Comparison of ENCODE assay signal across 8 cellular contexts in the genomic region with DNA sequence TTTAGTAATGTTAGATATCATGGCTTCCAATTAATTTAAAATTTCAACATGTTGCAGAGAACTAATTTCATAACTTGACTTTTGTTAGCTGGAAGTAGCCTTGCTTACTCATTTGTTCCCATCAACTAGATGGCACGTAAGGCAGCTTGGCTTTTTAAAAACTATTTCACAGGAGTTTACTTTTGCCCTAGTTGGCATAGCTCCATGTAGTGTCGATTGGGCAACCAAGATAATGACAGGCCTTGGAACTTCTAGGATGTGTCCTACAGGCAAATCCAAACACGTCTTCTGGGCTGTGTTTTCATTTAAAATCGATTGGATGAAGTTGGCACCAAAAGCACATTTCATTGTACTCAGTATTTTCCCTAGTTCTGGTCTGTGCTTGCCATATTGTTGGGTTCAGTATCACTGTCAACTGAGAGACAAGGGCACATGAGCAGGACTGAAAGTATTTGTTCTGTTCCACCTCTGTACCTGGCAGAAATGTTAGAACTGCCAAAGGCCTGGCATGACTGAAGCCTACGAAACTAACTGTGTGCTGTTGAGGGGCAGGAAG. TPM values are rescaled to one million over a fixed set of nuclear protein-coding genes. Genes with fewer than 3 reads are reported as not detected.
DNase-seq lines count a peak whose midpoint lies in the region; ATAC-seq and TF ChIP-seq lines count a peak whose summit lies in the region.

No MANE protein-coding gene starts in this region.

- H3K36me3 ChIP-seq in SK-N-SH (replicated peaks in 1 of 2; ENCODE audit: control insufficient read depth in 1 of 2, insufficient read depth in 2 of 2, low read length in 1 of 2) (peaks cover 23 to 48% of the 10 kb centered on the region in 2 experiments), smooth muscle cell (ENCODE audit: low read depth) (peaks cover 15% of the 10 kb centered on the region)

- ATAC-seq in GM21786 (IDR thresholded peaks at IDR 0.05; ENCODE audit: unreplicated experiment) (no peak), HG03378 (IDR thresholded peaks at IDR 0.05; ENCODE audit: unreplicated experiment) (no peak), HG03139 (IDR thresholded peaks at IDR 0.05; ENCODE audit: unreplicated experiment) (no peak)

- H3K4me3 ChIP-seq in SK-N-SH (ENCODE audit: low read depth in 2 of 2, low read length in 1 of 2) (no peak overlapping the region), smooth muscle cell (no peak overlapping the region)

- H3K79me2 ChIP-seq in SK-N-SH (ENCODE audit: insufficient read depth) (no peaks in the 10 kb centered on the region), smooth muscle cell (ENCODE audit: low read depth) (no peaks in the 10 kb centered on the region)

- TF ChIP-seq EP300 in SK-N-SH (IDR thresholded peaks at IDR 0.05; ENCODE audit: borderline replicate concordance in 1 of 2, low read depth in 1 of 2, low read length in 1 of 2), result no peak

- H3K9me3 ChIP-seq in SK-N-SH (no peaks in the 10 kb centered on the region), smooth muscle cell (replicated peaks; ENCODE audit: low read depth) (no peaks in the 10 kb centered on the region)

- H3K9ac ChIP-seq in SK-N-SH (no peak overlapping the region), smooth muscle cell (ENCODE audit: low read depth) (peak overlapping the region; percentile 50)

- TF ChIP-seq CTCF in SK-N-SH (IDR thresholded peaks at IDR 0.05) (no peak), smooth muscle cell (IDR thresholded peaks at IDR 0.05; ENCODE audit: borderline replicate concordance, insufficient read depth, poor library complexity, severe bottlenecking) (no peak)

- H3K9me2 ChIP-seq in SK-N-SH, result no peaks in the 10 kb centered on the region

- H3K27me3 ChIP-seq in SK-N-SH (ENCODE audit: insufficient read depth) (no peaks in the 10 kb centered on the region), smooth muscle cell (ENCODE audit: low read depth) (no peaks in the 10 kb centered on the region)

- no peak overlapping the region for H3K4me2 ChIP-seq in SK-N-SH
- H3K4me2 ChIP-seq in smooth muscle cell, result peak overlapping the region; percentile 11

- H3F3A ChIP-seq in SK-N-SH (replicated peaks; ENCODE audit: insufficient read depth) (no peaks in the 10 kb centered on the region), smooth muscle cell (ENCODE audit: low read depth) (no peaks in the 10 kb centered on the region)

- POLR2A ChIA-PET in SK-N-SH (lab: Yijun Ruan, JAX), result no interaction called here

- 56% methylated on average over 5 of the region's 5 CpGs for WGBS in SK-N-SH (ENCODE audit: low lambda C conversion rate)
- WGBS in smooth muscle cell (ENCODE audit: low lambda C conversion rate), result 52% methylated on average over 5 of the region's 5 CpGs

- H3K27ac ChIP-seq in SK-N-SH (ENCODE audit: low read depth in 2 of 2, low read length in 1 of 2) (peak overlapping the region; percentile 4 to 11; a peak in 2 of 4 replicates), smooth muscle cell (ENCODE audit: low read depth) (peak overlapping the region; percentile 84)

- DNase-seq in H4 (ENCODE audit: low spot score) (peak; percentile 63), SK-N-SH (no peak), glomerular endothelial cell (ENCODE audit: extremely low read depth, low read depth, low spot score) (peak; percentile 87), smooth muscle cell (lab: John Stamatoyannopoulos, UW; ENCODE audit: unreplicated experiment) (no peak), NCI-H1694 treated with DMSO at 0.1 percent for 48 hours (lab: John Stamatoyannopoulos, UW) (no peak)

- no peak for TF ChIP-seq RAD21 in SK-N-SH (IDR thresholded peaks at IDR 0.05; ENCODE audit: low read length)

- H4K20me1 ChIP-seq in SK-N-SH (ENCODE audit: insufficient read depth) (no peaks in the 10 kb centered on the region), smooth muscle cell (ENCODE audit: low read depth) (no peaks in the 10 kb centered on the region)

- H3K4me1 ChIP-seq in SK-N-SH (ENCODE audit: control insufficient read depth in 1 of 2, insufficient read depth in 2 of 2, low read depth in 1 of 2, low read length in 1 of 2) (peaks cover 4 to 13% of the 10 kb centered on the region in 2 experiments; a peak in 3 of 4 replicates), smooth muscle cell (ENCODE audit: low read depth) (no peaks in the 10 kb centered on the region)

- CTCF ChIA-PET in SK-N-SH (lab: Yijun Ruan, JAX), result interaction anchor here (1.2 to 1.6 kb wide), 3 partner anchors 18 to 53 kb away, joined by 3 to 4 read pairs (median 4); no protein-coding TSS in a partner anchor

- H2AFZ ChIP-seq in SK-N-SH (ENCODE audit: low read depth) (no peak overlapping the region), smooth muscle cell (ENCODE audit: low read depth) (no peak overlapping the region)

TF ChIP-seq in SK-N-SH, 30 proteins besides CTCF, POLR2A, EP300 and RAD21:
- no peak for TF ChIP-seq JUND (IDR thresholded peaks at IDR 0.05)
- peak; percentile 64 for TF ChIP-seq NFIC (IDR thresholded peaks at IDR 0.05; ENCODE audit: borderline replicate concordance)
- no peak for TF ChIP-seq NRF1 (IDR thresholded peaks at IDR 0.05; ENCODE audit: low read depth, low read length)
- TF ChIP-seq, protein P1, sequence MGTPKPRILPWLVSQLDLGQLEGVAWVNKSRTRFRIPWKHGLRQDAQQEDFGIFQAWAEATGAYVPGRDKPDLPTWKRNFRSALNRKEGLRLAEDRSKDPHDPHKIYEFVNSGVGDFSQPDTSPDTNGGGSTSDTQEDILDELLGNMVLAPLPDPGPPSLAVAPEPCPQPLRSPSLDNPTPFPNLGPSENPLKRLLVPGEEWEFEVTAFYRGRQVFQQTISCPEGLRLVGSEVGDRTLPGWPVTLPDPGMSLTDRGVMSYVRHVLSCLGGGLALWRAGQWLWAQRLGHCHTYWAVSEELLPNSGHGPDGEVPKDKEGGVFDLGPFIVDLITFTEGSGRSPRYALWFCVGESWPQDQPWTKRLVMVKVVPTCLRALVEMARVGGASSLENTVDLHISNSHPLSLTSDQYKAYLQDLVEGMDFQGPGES (IDR thresholded peaks at IDR 0.05; ENCODE audit: low read depth, low read length), result no peak
- TF ChIP-seq RXRA (IDR thresholded peaks at IDR 0.05; ENCODE audit: borderline replicate concordance, low read depth), result peak; percentile 33; the same call in 1 of the 2 replicates

RNA-seq across cellular contexts. Expression of gene HADHB, which starts 29.4 kb away (rescaled TPM):
- total RNA-seq in H4 (2014; rRNA removed; shearing (Covaris generic)), result 68.8 and 71.4 TPM in 2 replicates
- polyA plus RNA-seq in SK-N-SH (2012; rRNA removed), result 108 and 137 TPM in 2 replicates
- 133 and 137 TPM in 2 replicates for polyA plus RNA-seq in SK-N-SH (2012; cell fraction: cytosol; rRNA removed)
- polyA plus RNA-seq in SK-N-SH (2012; cell fraction: nucleus; rRNA removed), result 71.1 and 111 TPM in 2 replicates
- total RNA-seq in glomerular endothelial cell, result 110 and 123 TPM in 2 replicates
- total RNA-seq in smooth muscle cell, result 70.8 and 103 TPM in 2 replicates
- polyA plus RNA-seq in smooth muscle cell, result 89.1 and 96.1 TPM in 2 replicates

RNA-seq across cellular contexts. Expression of gene HADHA, which starts 29.7 kb away (rescaled TPM):
- 91.9 and 96.8 TPM in 2 replicates for total RNA-seq in H4 (2014; rRNA removed; shearing (Covaris generic))
- 64.3 and 69.9 TPM in 2 replicates for polyA plus RNA-seq in SK-N-SH (2012; rRNA removed)
- polyA plus RNA-seq in SK-N-SH (2012; cell fraction: cytosol; rRNA removed), result 70.6 and 71.0 TPM in 2 replicates
- 57.8 and 66.5 TPM in 2 replicates for polyA plus RNA-seq in SK-N-SH (2012; cell fraction: nucleus; rRNA removed)
- 144 and 152 TPM in 2 replicates for total RNA-seq in glomerular endothelial cell
- total RNA-seq in smooth muscle cell, result 96.9 and 104 TPM in 2 replicates
- polyA plus RNA-seq in smooth muscle cell, result 90.1 and 111 TPM in 2 replicates

Comparison
In these comparisons a context has a peak if more than half of its experiments do, and no peak if none do; other contexts are left out.
1. DNase-seq: peak in H4 (single experiment) and glomerular endothelial cell (single experiment); none in SK-N-SH (single experiment), smooth muscle cell (single experiment) and NCI-H1694 treated with DMSO at 0.1 percent for 48 hours (single experiment).